Comparison of ENCODE assay signal across 2 cellular contexts in the genomic region with DNA sequence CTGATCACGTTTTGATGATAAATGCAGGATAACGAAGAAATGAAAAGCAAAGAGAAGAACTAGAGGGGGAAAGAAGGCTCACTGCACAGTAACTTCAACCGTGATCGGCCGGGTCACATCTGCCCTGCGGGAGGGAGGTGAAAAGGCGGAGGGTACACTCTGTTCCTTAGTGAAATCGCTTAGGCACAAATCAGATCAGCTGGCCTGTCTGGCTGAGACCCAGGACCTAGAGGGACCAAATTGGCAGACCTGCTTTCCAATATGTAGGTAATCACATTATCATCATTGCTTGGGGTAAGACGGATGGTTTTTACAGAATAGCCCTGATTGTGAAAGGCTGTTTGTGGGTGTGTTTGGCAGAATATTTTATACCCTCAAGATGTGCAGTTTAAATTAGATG.
A peak's percentile ranks its signal among the peaks of the same experiment; 100 is the strongest.
TF ChIP-seq lines count a peak whose summit lies in the region.

No MANE protein-coding gene starts in this region.

TF ChIP-seq in SK-N-SH, 30 proteins besides CTCF, POLR2A, EP300 and RAD21 (continued from another document):
- TF ChIP-seq IRF3 (IDR thresholded peaks at IDR 0.05; ENCODE audit: low read depth, low read length): no peak
- no peak for TF ChIP-seq ELF1 (IDR thresholded peaks at IDR 0.05)
- no peak for TF ChIP-seq REST (IDR thresholded peaks at IDR 0.05; ENCODE audit: low read depth, low read length)
- TF ChIP-seq RCOR1 (IDR thresholded peaks at IDR 0.05; ENCODE audit: low read length): peak; percentile 35; the same call in 1 of the 2 replicates
- TF ChIP-seq FOXJ3 (CRISPR knock-in tag; IDR thresholded peaks at IDR 0.05): peak; percentile 52; the same call in 1 of the 2 replicates
- no peak for TF ChIP-seq USF2 (IDR thresholded peaks at IDR 0.05; ENCODE audit: borderline replicate concordance, low read depth, low read length)
- TF ChIP-seq CHD2 (IDR thresholded peaks at IDR 0.05; ENCODE audit: low read length, partially characterized antibody): peak; percentile 35
- no peak for TF ChIP-seq FOSL2 (IDR thresholded peaks at IDR 0.05; ENCODE audit: borderline replicate concordance, low read depth)

TF ChIP-seq in SK-N-SH treated with all-trans-retinoic acid at 6 μM for 48 hours, 23 proteins besides CTCF, POLR2A, EP300 and RAD21 (continued from another document):
- no peak for TF ChIP-seq POU6F1 (CRISPR knock-in tag; IDR thresholded peaks at IDR 0.05; ENCODE audit: borderline replicate concordance, low read depth)
- TF ChIP-seq SNAI2 (CRISPR knock-in tag; IDR thresholded peaks at IDR 0.05): no peak
- TF ChIP-seq PATZ1 (CRISPR knock-in tag; IDR thresholded peaks at IDR 0.05; ENCODE audit: borderline replicate concordance): no peak
- TF ChIP-seq ZFP3 (CRISPR knock-in tag; IDR thresholded peaks at IDR 0.05): no peak
- TF ChIP-seq GLIS3 (CRISPR knock-in tag; IDR thresholded peaks at IDR 0.05): no peak
- no peak for TF ChIP-seq TOX (CRISPR knock-in tag; IDR thresholded peaks at IDR 0.05; ENCODE audit: borderline replicate concordance)
- TF ChIP-seq RARB (CRISPR knock-in tag; IDR thresholded peaks at IDR 0.05): no peak
- TF ChIP-seq CSDC2 (CRISPR knock-in tag; IDR thresholded peaks at IDR 0.05): no peak
- TF ChIP-seq OSR1 (CRISPR knock-in tag; IDR thresholded peaks at IDR 0.05): no peak
- TF ChIP-seq, protein P1, sequence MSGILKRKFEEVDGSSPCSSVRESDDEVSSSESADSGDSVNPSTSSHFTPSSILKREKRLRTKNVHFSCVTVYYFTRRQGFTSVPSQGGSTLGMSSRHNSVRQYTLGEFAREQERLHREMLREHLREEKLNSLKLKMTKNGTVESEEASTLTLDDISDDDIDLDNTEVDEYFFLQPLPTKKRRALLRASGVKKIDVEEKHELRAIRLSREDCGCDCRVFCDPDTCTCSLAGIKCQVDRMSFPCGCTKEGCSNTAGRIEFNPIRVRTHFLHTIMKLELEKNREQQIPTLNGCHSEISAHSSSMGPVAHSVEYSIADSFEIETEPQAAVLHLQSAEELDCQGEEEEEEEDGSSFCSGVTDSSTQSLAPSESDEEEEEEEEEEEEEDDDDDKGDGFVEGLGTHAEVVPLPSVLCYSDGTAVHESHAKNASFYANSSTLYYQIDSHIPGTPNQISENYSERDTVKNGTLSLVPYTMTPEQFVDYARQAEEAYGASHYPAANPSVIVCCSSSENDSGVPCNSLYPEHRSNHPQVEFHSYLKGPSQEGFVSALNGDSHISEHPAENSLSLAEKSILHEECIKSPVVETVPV (CRISPR knock-in tag; IDR thresholded peaks at IDR 0.05): no peak
- TF ChIP-seq CREB5 (CRISPR knock-in tag; IDR thresholded peaks at IDR 0.05; ENCODE audit: low read depth): no peak
